ENCODE assay signal across 8 cellular contexts in genomic region chr6:106975699-106976032, GRCh38. TPM values are rescaled to one million over a fixed set of nuclear protein-coding genes. Genes with fewer than 3 reads are reported as not detected.
A peak's percentile ranks its signal among the peaks of the same experiment; 100 is the strongest.
DNase-seq lines count a peak whose midpoint lies in the region; ATAC-seq and TF ChIP-seq lines count a peak whose summit lies in the region.

No MANE protein-coding gene starts in this region.

- H3K9me3 Mint-ChIP-seq in CD8-positive, alpha-beta T cell: no peaks in the 10 kb centered on the region
- no peaks in the 10 kb centered on the region for H3K9me3 Mint-ChIP-seq in central memory CD8-positive, alpha-beta T cell
- no peaks in the 10 kb centered on the region for H3K9me3 Mint-ChIP-seq in nephron

- no peak overlapping the region for H3K27ac ChIP-seq in CD8-positive, alpha-beta T cell (ENCODE audit: low read depth, low read length)

- peaks cover 8% of the 10 kb centered on the region for H3K27me3 ChIP-seq in CD8-positive, alpha-beta T cell (ENCODE audit: insufficient read depth, low read length)

- TF ChIP-seq CTCF in CD8-positive, alpha-beta T cell (IDR thresholded peaks at IDR 0.05): no peak
- TF ChIP-seq CTCF in nephron (IDR thresholded peaks at IDR 0.05; ENCODE audit: unreplicated experiment in 3 of 3): no peak

- intact Hi-C loops in CD8-positive, alpha-beta T cell (cut with DNase I, micrococcal nuclease): no loop called here
- intact Hi-C loops in head of caudate nucleus (cut with DNase I): no loop called here

- H3K36me3 ChIP-seq in CD8-positive, alpha-beta T cell (ENCODE audit: insufficient read depth, low read length): no peaks in the 10 kb centered on the region

- peaks cover 13% of the 10 kb centered on the region for H3K4me1 ChIP-seq in CD8-positive, alpha-beta T cell (ENCODE audit: insufficient read depth, low read length)

- H3K4me1 Mint-ChIP-seq in CD8-positive, alpha-beta T cell (ENCODE audit: low read depth): peaks cover 15% of the 10 kb centered on the region
- peaks cover 15% of the 10 kb centered on the region for H3K4me1 Mint-ChIP-seq in central memory CD8-positive, alpha-beta T cell
- peaks cover 9% of the 10 kb centered on the region for H3K4me1 Mint-ChIP-seq in nephron

- CTCF ChIA-PET in CD8-positive, alpha-beta T cell (lab: Charles Lee): no interaction called here

- H3K27me3 Mint-ChIP-seq in CD8-positive, alpha-beta T cell (ENCODE audit: low read depth): peaks cover 58% of the 10 kb centered on the region
- H3K27me3 Mint-ChIP-seq in central memory CD8-positive, alpha-beta T cell: peaks cover 65% of the 10 kb centered on the region
- peaks cover 68% of the 10 kb centered on the region for H3K27me3 Mint-ChIP-seq in nephron (ENCODE audit: low read depth)

- no peak for DNase-seq in CD8-positive, alpha-beta T cell
- DNase-seq in M059J (ENCODE audit: low read depth) (peak; percentile 44), head of caudate nucleus (no peak), UCSD-AML1 (lab: John Stamatoyannopoulos, UW; ENCODE audit: unreplicated experiment) (no peak), KG1 (lab: John Stamatoyannopoulos, UW) (no peak)
- no peak for DNase-seq in central memory CD8-positive, alpha-beta T cell (ENCODE audit: low spot score in 2 of 2)

- peak overlapping the region; percentile 70 for H3K4me3 Mint-ChIP-seq in CD8-positive, alpha-beta T cell
- H3K4me3 Mint-ChIP-seq in central memory CD8-positive, alpha-beta T cell: peak overlapping the region; percentile 64
- H3K4me3 Mint-ChIP-seq in nephron: peak overlapping the region; percentile 83 to 88 (median 86)

- H3K36me3 Mint-ChIP-seq in CD8-positive, alpha-beta T cell: no peaks in the 10 kb centered on the region
- H3K36me3 Mint-ChIP-seq in central memory CD8-positive, alpha-beta T cell (ENCODE audit: insufficient read depth): no peaks in the 10 kb centered on the region
- H3K36me3 Mint-ChIP-seq in nephron (ENCODE audit: low read depth): peaks cover 17% of the 10 kb centered on the region

- POLR2A ChIA-PET in CD8-positive, alpha-beta T cell (lab: Charles Lee): no interaction called here

- no peak overlapping the region for H3K4me3 ChIP-seq in CD8-positive, alpha-beta T cell (ENCODE audit: low read depth, low read length)

- no peak overlapping the region for H3K27ac Mint-ChIP-seq in CD8-positive, alpha-beta T cell
- H3K27ac Mint-ChIP-seq in central memory CD8-positive, alpha-beta T cell (ENCODE audit: low read depth): no peak overlapping the region
- H3K27ac Mint-ChIP-seq in nephron: peak overlapping the region; percentile 47 to 97 (median 94)

- no peak for ATAC-seq in CD8-positive, alpha-beta T cell
- ATAC-seq in central memory CD8-positive, alpha-beta T cell (replicated peaks; ENCODE audit: extremely low read depth, poor library complexity, severe bottlenecking): no peak
- ATAC-seq in HG03159 (IDR thresholded peaks at IDR 0.05; ENCODE audit: unreplicated experiment): no peak

- H3K9me3 ChIP-seq in CD8-positive, alpha-beta T cell (ENCODE audit: low read length): no peaks in the 10 kb centered on the region

RNA-seq across cellular contexts. Expression of gene CD24, which starts 1.1 kb away (rescaled TPM):
- 1 to 10 TPM in 1 of 2 experiments, under 1 TPM in 1; 0.90 to 1.1 TPM for total RNA-seq in CD8-positive, alpha-beta T cell
- total RNA-seq in M059J (2014; rRNA removed; shearing (Covaris generic)): 284 and 285 TPM in 2 replicates

RNA-seq across cellular contexts. Expression of gene MTRES1, which starts 52.3 kb away (rescaled TPM):
- total RNA-seq in CD8-positive, alpha-beta T cell: 10 to 100 TPM; 12.1 to 16.6 TPM
- 21.3 and 23.7 TPM in 2 replicates for total RNA-seq in M059J (2014; rRNA removed; shearing (Covaris generic))

Comparison
In these comparisons a context has a peak if more than half of its experiments do, and no peak if none do; other contexts are left out.
1. H3K27ac Mint-ChIP-seq: peak in nephron (3 of 3); none in CD8-positive, alpha-beta T cell (single experiment) and central memory CD8-positive, alpha-beta T cell (single experiment).
2. RNA of gene CD24, which starts 1.1 kb away (total RNA-seq): 284 to 285 TPM in M059J; 0.90 to 1.1 TPM in CD8-positive, alpha-beta T cell; every median in the first group is over 100 times any median in the second.
3. Peak in every context shown above with its lines, with median percentiles within 50 percentile points of each other: H3K4me3 Mint-ChIP-seq.